Comparison of ENCODE assay signal across 8 cellular contexts in genomic region chr13:112587359-112587766, GRCh38. TPM values are rescaled to one million over a fixed set of nuclear protein-coding genes. Genes with fewer than 3 reads are reported as not detected.
DNase-seq lines count a peak whose midpoint lies in the region; ATAC-seq and TF ChIP-seq lines count a peak whose summit lies in the region.

No MANE protein-coding gene starts in this region.

- H3K23ac ChIP-seq in neuronal stem cell (ENCODE audit: low read depth, low read length, poor library complexity), result peak overlapping the region; percentile 97

- H3K4me3 ChIP-seq in HUES6 (ENCODE audit: low read depth, low read length), result peak overlapping the region; percentile 88
- H3K4me3 ChIP-seq in neuronal stem cell (ENCODE audit: low read length in 2 of 2), result peak overlapping the region; percentile 94 to 96
- peak overlapping the region; percentile 80 to 98 (median 85) for H3K4me3 ChIP-seq in subcutaneous abdominal adipose tissue (ENCODE audit: low read depth in 1 of 5, low read length in 5 of 5)

- no CpG with 5 or more reads among the region's 38 CpGs for WGBS in neuronal stem cell (ENCODE audit: extremely low coverage in 2 of 2, insufficient read length in 2 of 2, insufficient replicate concordance in 1 of 2), 2 donors

- peak overlapping the region; percentile 90 for H3K4me2 ChIP-seq in neuronal stem cell (ENCODE audit: insufficient read depth, low read length, poor library complexity, severe bottlenecking)

- H3K36me3 ChIP-seq in HUES6 (ENCODE audit: control insufficient read depth, insufficient read depth, low read length) (no peaks in the 10 kb centered on the region), neuronal stem cell (replicated peaks in 1 of 2; ENCODE audit: control insufficient read depth in 2 of 2, insufficient read depth in 2 of 2, low read length in 2 of 2) (peaks cover 3 to 12% of the 10 kb centered on the region in 2 donors), subcutaneous abdominal adipose tissue (ENCODE audit: control insufficient read depth in 5 of 5, insufficient read depth in 5 of 5, low read length in 5 of 5) (peaks cover 0 to 2% (median 0%) of the 10 kb centered on the region in 5 donors)

- peak overlapping the region; percentile 90 for H2BK120ac ChIP-seq in neuronal stem cell (ENCODE audit: low read depth, low read length)

- H3K9me3 ChIP-seq in HUES6 (ENCODE audit: control insufficient read depth, insufficient read depth, low read depth, low read length) (no peaks in the 10 kb centered on the region; the same call in 1 of the 2 replicates), neuronal stem cell (replicated peaks in 1 of 2; ENCODE audit: control insufficient read depth in 2 of 2, insufficient read depth in 1 of 2, low read depth in 1 of 2, low read length in 2 of 2) (peaks cover 0 to 16% of the 10 kb centered on the region in 2 donors), subcutaneous abdominal adipose tissue (ENCODE audit: control insufficient read depth in 5 of 5, low read length in 5 of 5) (no peaks in the 10 kb centered on the region)

- peak overlapping the region; percentile 97 for H4K8ac ChIP-seq in neuronal stem cell (ENCODE audit: low read depth, low read length)

- H2BK15ac ChIP-seq in neuronal stem cell (ENCODE audit: low read length), result peak overlapping the region; percentile 77

- peak overlapping the region; percentile 98 for H3K14ac ChIP-seq in neuronal stem cell (ENCODE audit: low read length)

- peak; percentile 28 for TF ChIP-seq CTCF in foreskin keratinocyte (conservative IDR thresholded peaks at IDR 0.05)

- peak overlapping the region; percentile 95 for H2BK5ac ChIP-seq in neuronal stem cell (ENCODE audit: low read length)

- peak overlapping the region; percentile 68 for H2BK12ac ChIP-seq in neuronal stem cell (ENCODE audit: low read length)

- H2AK5ac ChIP-seq in neuronal stem cell (ENCODE audit: low read depth, low read length), result peak overlapping the region; percentile 91

- peak overlapping the region; percentile 100 for H3K18ac ChIP-seq in neuronal stem cell (ENCODE audit: low read length)

- peak; percentile 43 for ATAC-seq in GM21390 (IDR thresholded peaks at IDR 0.05; ENCODE audit: unreplicated experiment)
- ATAC-seq in foreskin keratinocyte, result peak; percentile 89

- H3K27me3 ChIP-seq in HUES6 (ENCODE audit: control insufficient read depth, insufficient read depth, low read length) (no peaks in the 10 kb centered on the region), foreskin keratinocyte (no peaks in the 10 kb centered on the region), neuronal stem cell (ENCODE audit: control insufficient read depth in 3 of 3, insufficient read depth in 3 of 3, low read depth in 1 of 3, low read length in 3 of 3) (no peaks in the 10 kb centered on the region), subcutaneous abdominal adipose tissue (ENCODE audit: control insufficient read depth in 5 of 5, insufficient read depth in 4 of 5, low read length in 5 of 5) (no peaks in the 10 kb centered on the region)

- H4K91ac ChIP-seq in neuronal stem cell (ENCODE audit: low read depth, low read length, poor library complexity), result peak overlapping the region; percentile 75

- H3K4me1 ChIP-seq in HUES6 (ENCODE audit: control insufficient read depth, insufficient read depth, low read length) (peaks cover 3% of the 10 kb centered on the region; the same call in 1 of the 2 replicates), foreskin keratinocyte (peaks cover 9% of the 10 kb centered on the region), neuronal stem cell (ENCODE audit: control insufficient read depth in 2 of 2, insufficient read depth in 1 of 2, low read depth in 1 of 2, low read length in 2 of 2) (peaks cover 7% of the 10 kb centered on the region in 2 donors), subcutaneous abdominal adipose tissue (ENCODE audit: control insufficient read depth in 5 of 5, insufficient read depth in 5 of 5, low read length in 5 of 5) (peaks cover 6 to 34% (median 18%) of the 10 kb centered on the region in 5 donors)

- peak overlapping the region; percentile 96 for H3K9ac ChIP-seq in HUES6 (ENCODE audit: low read length)
- H3K9ac ChIP-seq in neuronal stem cell (ENCODE audit: low read depth, low read length, poor library complexity), result peak overlapping the region; percentile 99
- peak overlapping the region; percentile 87 to 95 (median 93) for H3K9ac ChIP-seq in subcutaneous abdominal adipose tissue (ENCODE audit: low read length in 5 of 5)

- H2AFZ ChIP-seq in neuronal stem cell (ENCODE audit: low read length), result peak overlapping the region; percentile 97

- H3K79me1 ChIP-seq in neuronal stem cell (ENCODE audit: low read depth, low read length), result peaks cover 7% of the 10 kb centered on the region

- peak overlapping the region; percentile 96 for H3K27ac ChIP-seq in HUES6 (ENCODE audit: low read depth, low read length)
- peak overlapping the region; percentile 88 for H3K27ac ChIP-seq in foreskin keratinocyte
- peak overlapping the region; percentile 95 for H3K27ac ChIP-seq in neuronal stem cell (replicated peaks; ENCODE audit: low read length)
- peak overlapping the region; percentile 95 for H3K27ac ChIP-seq in subcutaneous abdominal adipose tissue (ENCODE audit: low read depth, low read length)

- DNase-seq in DMS79 treated with DMSO at 0.1 percent for 48 hours (lab: John Stamatoyannopoulos, UW), result peak; percentile 85
- peak; percentile 86 for DNase-seq in RPMI7951 (ENCODE audit: low read depth)
- peak; percentile 49 for DNase-seq in activated gamma-delta T cell treated with Interleukin-2 at 50 U/mL for 16 hours
- peak; percentile 24 to 59 for DNase-seq in foreskin keratinocyte
- DNase-seq in neuronal stem cell (ENCODE audit: low spot score), result peak; percentile 58

- H3K4ac ChIP-seq in neuronal stem cell (ENCODE audit: low read length), result peak overlapping the region; percentile 95

RNA-seq across cellular contexts. Expression of gene TUBGCP3, which starts 0.6 kb away (rescaled TPM):
- 14.0 and 17.3 TPM in 2 replicates for total RNA-seq in RPMI7951 (2014; rRNA removed; shearing (Covaris generic))
- total RNA-seq in foreskin keratinocyte, result 26.4 and 28.3 TPM in 2 replicates
- 10.0 and 10.4 TPM in 2 replicates for polyA plus RNA-seq in foreskin keratinocyte
- polyA plus RNA-seq in neuronal stem cell (2013, experiment 1 of 2), result 25.6 TPM
- polyA plus RNA-seq in neuronal stem cell (2013, experiment 2 of 2), result 26.2 TPM

Comparison
In these comparisons a context has a peak if more than half of its experiments do, and no peak if none do; other contexts are left out.
1. Peak in every context shown above with its lines: DNase-seq, ATAC-seq, H3K4me3 ChIP-seq and H3K27ac ChIP-seq.